In genomic region chr9:125119643-125120286, GRCh38 we compare ENCODE assay signal across 10 cellular contexts. TPM values are rescaled to one million over a fixed set of nuclear protein-coding genes. Genes with fewer than 3 reads are reported as not detected.
DNase-seq lines count a peak whose midpoint lies in the region; ATAC-seq and TF ChIP-seq lines count a peak whose summit lies in the region.
"Had no signal": no experiment of that assay in that cellular context is flagged by ENCODE, and none has a peak within 500 bp of the region (broad histone marks: within the 10 kb centered on the region; RNA-seq: fewer than 3 reads in every experiment).

No MANE protein-coding gene starts in this region.

- peaks cover 10% of the 10 kb centered on the region for H3K36me3 Mint-ChIP-seq in activated CD4-positive, alpha-beta T cell treated with anti-CD3 and anti-CD28 coated beads, Interleukin-2, amount 10 ng/mL, durations not matched to agents 24 days and 14 days (ENCODE audit: low read depth)

- no peak for ATAC-seq in activated CD4-positive, CD25-positive, alpha-beta regulatory T cell treated with anti-CD3 and anti-CD28 coated beads, Interleukin-2, amount 50 U/mL, for 24 hours

- peak; percentile 22 for TF ChIP-seq CTCF in choroid plexus epithelial cell (conservative IDR thresholded peaks at IDR 0.05; ENCODE audit: low read depth, low read length)
- peak; percentile 18 for TF ChIP-seq CTCF in osteoblast (IDR thresholded peaks at IDR 0.05; ENCODE audit: extremely low read depth, low read depth, low read length)
- TF ChIP-seq CTCF in ovary (IDR thresholded peaks at IDR 0.05), result no peak

- peaks cover 28% of the 10 kb centered on the region for H3K4me1 Mint-ChIP-seq in activated CD4-positive, alpha-beta T cell treated with anti-CD3 and anti-CD28 coated beads, Interleukin-2, amount 10 ng/mL, durations not matched to agents 24 days and 14 days

- DNase-seq in activated CD4-positive, alpha-beta T cell treated with anti-CD3 and anti-CD28 coated beads, Interleukin-2, amount 10 ng/mL, durations not matched to agents 24 days and 14 days, result peak; percentile 69
- DNase-seq in activated CD4-positive, alpha-beta T cell treated with anti-CD3 and anti-CD28 coated beads, Interleukin-2, amount 50 U/mL, for 1 hour, result no peak
- DNase-seq in NCI-H524 treated with DMSO at 0.1 percent for 48 hours (lab: John Stamatoyannopoulos, UW) (peak; percentile 13), choroid plexus epithelial cell (ENCODE audit: low read depth) (peak; percentile 21), osteoblast (ENCODE audit: insufficient read length, low spot score, missing footprints) (no peak), ovary (no peak)
- DNase-seq in stimulated activated naive CD4-positive, alpha-beta T cell treated with Interleukin-2 at 50 U/mL for 16 hours (lab: John Stamatoyannopoulos, UW), result no peak
- DNase-seq: amniotic stem cell, NCI-H748 treated with DMSO at 0.1 percent for 48 hours had no signal

- H3K9me3 ChIP-seq in osteoblast (ENCODE audit: low read depth, low read length) (no peaks in the 10 kb centered on the region), ovary (no peaks in the 10 kb centered on the region)

- H3K27me3 Mint-ChIP-seq in activated CD4-positive, alpha-beta T cell treated with anti-CD3 and anti-CD28 coated beads, Interleukin-2, amount 10 ng/mL, durations not matched to agents 24 days and 14 days, result no peaks in the 10 kb centered on the region

- H4K20me1 ChIP-seq in osteoblast (ENCODE audit: insufficient read depth, low read length), result no peaks in the 10 kb centered on the region

- no peak for TF ChIP-seq EP300 in ovary (IDR thresholded peaks at IDR 0.05)

- peak overlapping the region; percentile 20 for H3K27ac Mint-ChIP-seq in activated CD4-positive, alpha-beta T cell treated with anti-CD3 and anti-CD28 coated beads, Interleukin-2, amount 10 ng/mL, durations not matched to agents 24 days and 14 days

- H3K36me3 ChIP-seq in osteoblast (ENCODE audit: insufficient read depth, low read length) (no peaks in the 10 kb centered on the region), ovary (no peaks in the 10 kb centered on the region)

- peaks cover 9% of the 10 kb centered on the region for H3K4me1 ChIP-seq in osteoblast (ENCODE audit: insufficient read depth, low read length)
- no peaks in the 10 kb centered on the region for H3K4me1 ChIP-seq in ovary (ENCODE audit: insufficient read depth)

- TF ChIP-seq POLR2A in ovary (IDR thresholded peaks at IDR 0.05), result no peak

- H3K4me3 ChIP-seq in choroid plexus epithelial cell (ENCODE audit: low read depth, low read length) (no peak overlapping the region), osteoblast (ENCODE audit: insufficient read depth, low read length) (no peak overlapping the region), ovary (no peak overlapping the region)

- H3K9me3 Mint-ChIP-seq in activated CD4-positive, alpha-beta T cell treated with anti-CD3 and anti-CD28 coated beads, Interleukin-2, amount 10 ng/mL, durations not matched to agents 24 days and 14 days, result no peaks in the 10 kb centered on the region

- peaks cover 9% of the 10 kb centered on the region for H3K79me2 ChIP-seq in osteoblast (ENCODE audit: insufficient read depth, low read length)

- H3K4me2 ChIP-seq in osteoblast (ENCODE audit: insufficient read depth, low read length), result no peak overlapping the region

- H3K27ac ChIP-seq in osteoblast (ENCODE audit: low read depth, low read length) (no peak overlapping the region), ovary (no peak overlapping the region)

- 67 to 77% (median 69%) methylated on average over 4 of the region's 4 CpGs for WGBS in ovary, 3 donors

- H3K27me3 ChIP-seq in osteoblast (ENCODE audit: insufficient read depth, low read length) (no peaks in the 10 kb centered on the region), ovary (no peaks in the 10 kb centered on the region)

- peak overlapping the region; percentile 24 for H2AFZ ChIP-seq in osteoblast (ENCODE audit: low read length)

- no peak overlapping the region for H3K4me3 Mint-ChIP-seq in activated CD4-positive, alpha-beta T cell treated with anti-CD3 and anti-CD28 coated beads, Interleukin-2, amount 10 ng/mL, durations not matched to agents 24 days and 14 days

- intact Hi-C loops in activated CD4-positive, alpha-beta T cell treated with anti-CD3 and anti-CD28 coated beads, Interleukin-2, amount 10 ng/mL, durations not matched to agents 24 days and 14 days (cut with micrococcal nuclease), result loop anchor here (2.0 kb wide), 1 partner anchor 179 kb away; the partner anchor contains the start of gene GOLGA1
- intact Hi-C loops in ovary (cut with DNase I), result no loop called here

RNA-seq across cellular contexts. Expression of gene SCAI, which starts 23.6 kb away (rescaled TPM):
- total RNA-seq in activated CD4-positive, alpha-beta T cell treated with anti-CD3 and anti-CD28 coated beads, Interleukin-2, amount 10 ng/mL, durations not matched to agents 24 days and 14 days, result 11.0 and 13.4 TPM in 2 replicates
- total RNA-seq in osteoblast, result 11.2 and 15.0 TPM in 2 replicates
- 10 to 100 TPM in 3 of 7 donors, 1 to 10 TPM in 4; 8.1 to 13.3 (median 9.8) TPM for total RNA-seq in ovary
- polyA plus RNA-seq in ovary, result 1 to 10 TPM; 3.1 to 4.4 TPM

Comparison
In these comparisons a context has a peak if more than half of its experiments do, and no peak if none do; other contexts are left out.
1. DNase-seq: peak in activated CD4-positive, alpha-beta T cell treated with anti-CD3 and anti-CD28 coated beads, Interleukin-2, amount 10 ng/mL, durations not matched to agents 24 days and 14 days (single experiment), NCI-H524 treated with DMSO at 0.1 percent for 48 hours (single experiment) and choroid plexus epithelial cell (single experiment); none in activated CD4-positive, alpha-beta T cell treated with anti-CD3 and anti-CD28 coated beads, Interleukin-2, amount 50 U/mL, for 1 hour (single experiment), osteoblast (single experiment), stimulated activated naive CD4-positive, alpha-beta T cell treated with Interleukin-2 at 50 U/mL for 16 hours (single experiment) and ovary (0 of 5).
2. CTCF ChIP-seq: peak in choroid plexus epithelial cell (single experiment) and osteoblast (single experiment); none in ovary (0 of 3).